In genomic region chr20:44480097-44480496, GRCh38 we compare ENCODE assay signal across 18 cellular contexts.
"Had no signal": no experiment of that assay in that cellular context is flagged by ENCODE, and none has a peak within 500 bp of the region (broad histone marks: within the 10 kb centered on the region; RNA-seq: fewer than 3 reads in every experiment).

No MANE protein-coding gene starts in this region.

- H3K4me3 ChIP-seq: colonic mucosa, sigmoid colon, skin epidermis, tibial artery had no signal

- H3K27ac Mint-ChIP-seq: endodermal cell; nephron; stimulated activated naive CD8-positive, alpha-beta T cell treated with anti-CD3 and anti-CD28 coated beads, Interleukin-15, Interleukin-2, amounts not matched to agents 100 ng/mL and 50 ng/mL, for 24 hours had no signal

- H3K4me1 ChIP-seq: colonic mucosa had no signal

- H3K27me3 ChIP-seq: colonic mucosa, foreskin keratinocyte, sigmoid colon, tibial artery had no signal

- H3K27ac ChIP-seq: colonic mucosa, foreskin keratinocyte, sigmoid colon, skin epidermis, tibial artery had no signal

- H3K9me3 Mint-ChIP-seq: endodermal cell; naive B cell; nephron; stimulated activated naive CD8-positive, alpha-beta T cell treated with anti-CD3 and anti-CD28 coated beads, Interleukin-15, Interleukin-2, amounts not matched to agents 100 ng/mL and 50 ng/mL, for 24 hours had no signal

- H3K9me3 ChIP-seq: colonic mucosa, sigmoid colon, tibial artery had no signal

- H3K36me3 ChIP-seq: colonic mucosa had no signal

- H3K4me3 Mint-ChIP-seq: endodermal cell; nephron; stimulated activated naive CD8-positive, alpha-beta T cell treated with anti-CD3 and anti-CD28 coated beads, Interleukin-15, Interleukin-2, amounts not matched to agents 100 ng/mL and 50 ng/mL, for 24 hours had no signal

- DNase-seq: colonic mucosa; dermis blood vessel endothelial cell; effector CD4-positive, alpha-beta T cell; endodermal cell; erythroblast; foreskin keratinocyte; kidney; left cardiac atrium; left ventricle myocardium superior; mesendoderm; posterior cingulate gyrus; sigmoid colon; stimulated activated CD4-positive, alpha-beta T cell treated with anti-CD3 and anti-CD28 coated beads, Interleukin-2, amount 100 ng/mL, for 24 hours; tibial artery had no signal

- ATAC-seq: foreskin keratinocyte, left cardiac atrium, left ventricle myocardium superior had no signal

- H3K27me3 Mint-ChIP-seq: naive B cell; stimulated activated naive CD8-positive, alpha-beta T cell treated with anti-CD3 and anti-CD28 coated beads, Interleukin-15, Interleukin-2, amounts not matched to agents 100 ng/mL and 50 ng/mL, for 24 hours had no signal
